In the genomic region with DNA sequence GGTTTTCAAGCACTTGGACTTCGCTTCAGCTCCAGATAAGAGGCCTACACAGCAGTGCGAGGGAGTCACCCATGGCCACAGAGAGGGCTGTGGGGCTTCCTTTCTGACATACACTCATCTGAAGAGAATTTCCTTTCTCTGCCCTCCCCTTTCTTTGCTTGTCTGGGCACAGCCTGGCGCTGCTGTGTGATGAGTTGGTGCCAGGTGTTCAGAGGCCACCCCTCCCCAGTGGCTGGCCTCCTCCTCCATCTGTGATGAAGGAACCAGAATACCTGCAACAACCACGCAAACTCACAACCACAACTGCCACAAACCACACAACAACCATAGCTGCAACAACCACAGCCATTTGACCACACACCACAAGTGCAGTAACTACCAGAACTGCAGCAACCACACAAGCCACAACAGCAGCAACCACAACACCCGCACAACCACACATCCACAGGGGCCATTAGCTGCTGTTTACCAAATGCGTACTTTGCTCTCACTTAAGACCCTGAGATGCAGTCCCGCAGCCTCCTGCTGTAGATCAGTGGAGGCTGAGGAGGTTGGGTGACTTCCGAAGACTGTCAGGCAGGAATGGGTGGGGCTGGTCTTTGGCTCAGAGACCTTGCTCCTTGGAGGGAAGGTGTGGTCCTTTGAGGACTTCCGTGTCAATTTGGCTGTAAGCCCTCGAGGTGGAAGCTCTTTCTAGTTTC, we compare ENCODE assay signal across 8 cellular contexts.
A peak's percentile ranks its signal among the peaks of the same experiment; 100 is the strongest.
DNase-seq lines count a peak whose midpoint lies in the region; ATAC-seq lines count a peak whose summit lies in the region.

No MANE protein-coding gene starts in this region.

- peak; percentile 77 to 80 for ATAC-seq in activated CD4-positive, CD25-positive, alpha-beta regulatory T cell treated with anti-CD3 and anti-CD28 coated beads, Interleukin-2, amount 50 U/mL, for 24 hours
- ATAC-seq in GM19023 (IDR thresholded peaks at IDR 0.05; ENCODE audit: unreplicated experiment), result no peak
- ATAC-seq in HG02588 (IDR thresholded peaks at IDR 0.05; ENCODE audit: unreplicated experiment), result no peak
- ATAC-seq in HG02642 (IDR thresholded peaks at IDR 0.05; ENCODE audit: poor library complexity, unreplicated experiment), result no peak

- DNase-seq in Jurkat, Clone E6-1 (ENCODE audit: low read depth, low spot score), result peak; percentile 93
- DNase-seq in effector CD8-positive, alpha-beta T cell (lab: John Stamatoyannopoulos, UW), result peak; percentile 15
- DNase-seq in stimulated activated naive CD4-positive, alpha-beta T cell (lab: John Stamatoyannopoulos, UW), result peak; percentile 30 to 76 (median 62)
- no peak for DNase-seq in NCI-H748 treated with DMSO at 0.1 percent for 48 hours (lab: John Stamatoyannopoulos, UW)

- no peak overlapping the region for H3K4me3 ChIP-seq in Jurkat, Clone E6-1 (ENCODE audit: low read length)

Comparison
In these comparisons a context has a peak if more than half of its experiments do, and no peak if none do; other contexts are left out.
1. ATAC-seq: peak in activated CD4-positive, CD25-positive, alpha-beta regulatory T cell treated with anti-CD3 and anti-CD28 coated beads, Interleukin-2, amount 50 U/mL, for 24 hours (2 of 2); none in GM19023 (single experiment), HG02588 (single experiment) and HG02642 (single experiment).